ENCODE assay signal across 25 cellular contexts in the genomic region with DNA sequence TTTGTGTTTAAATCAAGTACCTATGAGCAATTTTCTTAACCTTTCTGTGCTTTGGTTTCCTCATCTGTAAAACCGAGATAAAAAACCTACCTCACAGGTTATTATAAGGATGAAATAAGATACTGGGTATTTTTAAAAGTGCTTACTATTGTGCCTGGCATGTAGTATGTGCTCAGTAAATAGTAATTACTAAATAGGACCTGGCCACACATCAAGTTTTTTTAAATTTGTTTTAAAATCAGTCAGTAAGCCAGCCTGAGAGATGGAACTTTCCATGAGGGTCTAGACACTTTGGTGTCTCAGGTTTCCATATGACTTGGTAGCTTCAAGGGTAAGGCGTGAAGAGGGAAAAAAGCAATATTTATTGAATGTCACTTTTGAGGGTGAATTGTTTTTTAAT. TPM values are rescaled to one million over a fixed set of nuclear protein-coding genes. Genes with fewer than 3 reads are reported as not detected.
DNase-seq lines count a peak whose midpoint lies in the region; ATAC-seq and TF ChIP-seq lines count a peak whose summit lies in the region.
"Had no signal": no experiment of that assay in that cellular context is flagged by ENCODE, and none has a peak within 500 bp of the region (broad histone marks: within the 10 kb centered on the region; RNA-seq: fewer than 3 reads in every experiment).

No MANE protein-coding gene starts in this region.

- no peak for DNase-seq in SK-N-SH
- no peak for DNase-seq in activated T-cell treated with anti-CD3 and anti-CD28 coated beads, Interleukin-2, amount 50 U/mL, for 72 hours
- DNase-seq in activated T-cell treated with anti-CD3 and anti-CD28 coated beads, Interleukin-2, amount 50 U/mL, for 48 hours = no peak
- DNase-seq in activated T-helper 1 cell treated with anti-CD3 and anti-CD28 coated beads, Interleukin-12 subunit alpha, Interleukin-12 subunit beta, Interleukin-2, Interleukin-4 antibody, amounts not matched to agents 30 ng/mL and 10 ng/mL and 1 ng/mL, durations not matched to agents 14 hours and 24 hours and 36 hours (ENCODE audit: low spot score) = no peak
- DNase-seq in stimulated activated naive CD8-positive, alpha-beta T cell treated with anti-CD3 and anti-CD28 coated beads, Interleukin-15, Interleukin-2, amounts not matched to agents 100 U/mL and 50 U/mL, for 24 hours = no peak
- no peak for DNase-seq in OCI-M2 (lab: John Stamatoyannopoulos, UW; ENCODE audit: unreplicated experiment)
- DNase-seq in NCI-H82 (lab: John Stamatoyannopoulos, UW) = no peak
- DNase-seq: 8988T; Caco-2; CD4-positive, alpha-beta memory T cell; DMS 273 treated with DMSO at 0.1 percent for 48 hours; DMS79 treated with DMSO at 0.1 percent for 48 hours; H9; KBM-7; MM.1S; NCI-H1048; NCI-H1417 treated with DMSO at 0.1 percent for 48 hours; NCI-H187; NCI-H446; NCI-H526 had no signal

- H3K4me1 ChIP-seq in SK-N-SH (ENCODE audit: control insufficient read depth in 1 of 2, insufficient read depth in 2 of 2, low read depth in 1 of 2, low read length in 1 of 2) = peaks cover 4 to 19% of the 10 kb centered on the region in 2 experiments; a peak in 3 of 4 replicates

- ATAC-seq in SK-N-SH treated with all-trans-retinoic acid at 6 μM for 48 hours = no peak
- ATAC-seq in activated T-cell treated with anti-CD3 and anti-CD28 coated beads, Interleukin-2, amount 50 U/mL, for 72 hours (replicated peaks in 1 of 2) = peak; percentile 54 to 62
- peak; percentile 44 for ATAC-seq in stimulated activated naive CD8-positive, alpha-beta T cell treated with anti-CD3 and anti-CD28 coated beads, Interleukin-15, Interleukin-2, amounts not matched to agents 100 U/mL and 50 U/mL, for 24 hours
- ATAC-seq: GM12878, Panc1 had no signal

- CTCF ChIA-PET in SK-N-SH (lab: Yijun Ruan, JAX) = no interaction called here

- H3K79me2 ChIP-seq in SK-N-SH (ENCODE audit: insufficient read depth) = no peaks in the 10 kb centered on the region

- peaks cover 8% of the 10 kb centered on the region for H3F3A ChIP-seq in SK-N-SH (replicated peaks; ENCODE audit: insufficient read depth)

- H3K4me1 Mint-ChIP-seq in activated T-cell treated with anti-CD3 and anti-CD28 coated beads, Interleukin-2, amount 50 U/mL, for 72 hours (ENCODE audit: low read depth) = peaks cover 65% of the 10 kb centered on the region
- peaks cover 41% of the 10 kb centered on the region for H3K4me1 Mint-ChIP-seq in activated T-helper 1 cell treated with anti-CD3 and anti-CD28 coated beads, Interleukin-12 subunit alpha, Interleukin-12 subunit beta, Interleukin-2, Interleukin-4 antibody, amounts not matched to agents 30 ng/mL and 10 ng/mL and 1 ng/mL, durations not matched to agents 14 hours and 24 hours and 36 hours (ENCODE audit: low read depth)

- no peaks in the 10 kb centered on the region for H3K9me2 ChIP-seq in SK-N-SH

- no peaks in the 10 kb centered on the region for H3K9me3 ChIP-seq in SK-N-SH
- H3K9me3 ChIP-seq: Caco-2 had no signal

- H2AFZ ChIP-seq in SK-N-SH (ENCODE audit: low read depth) = no peak overlapping the region

- peak overlapping the region in 1 of 2 experiments; percentile 16; a peak in 1 of 4 replicates for H3K27ac ChIP-seq in SK-N-SH (ENCODE audit: low read depth in 2 of 2, low read length in 1 of 2)
- H3K27ac ChIP-seq: BLaER1 treated with 17β-estradiol and CSF1 and Interleukin-3, amounts not matched to agents 10 nM and 100 nM; HL-60 had no signal

- peak overlapping the region; percentile 69 for H3K27ac Mint-ChIP-seq in activated T-cell treated with anti-CD3 and anti-CD28 coated beads, Interleukin-2, amount 50 U/mL, for 72 hours
- peak overlapping the region; percentile 18 for H3K27ac Mint-ChIP-seq in activated T-helper 1 cell treated with anti-CD3 and anti-CD28 coated beads, Interleukin-12 subunit alpha, Interleukin-12 subunit beta, Interleukin-2, Interleukin-4 antibody, amounts not matched to agents 30 ng/mL and 10 ng/mL and 1 ng/mL, durations not matched to agents 14 hours and 24 hours and 36 hours
- H3K27ac Mint-ChIP-seq: CD4-positive, alpha-beta memory T cell; H9 had no signal

- no peaks in the 10 kb centered on the region for H3K36me3 ChIP-seq in SK-N-SH (replicated peaks in 1 of 2; ENCODE audit: control insufficient read depth in 1 of 2, insufficient read depth in 2 of 2, low read length in 1 of 2)
- H3K36me3 ChIP-seq: BLaER1 treated with 17β-estradiol and CSF1 and Interleukin-3, amounts not matched to agents 10 nM and 100 nM had no signal

- intact Hi-C loops in activated T-helper 1 cell treated with anti-CD3 and anti-CD28 coated beads, Interleukin-12 subunit alpha, Interleukin-12 subunit beta, Interleukin-2, Interleukin-4 antibody, amounts not matched to agents 30 ng/mL and 10 ng/mL and 1 ng/mL, durations not matched to agents 14 hours and 24 hours and 36 hours (cut with micrococcal nuclease) = loop anchor here (10.0 kb wide), 1 partner anchor 317 kb away; the partner anchor contains the start of gene PPP2R5A

- peaks cover 57% of the 10 kb centered on the region for H3K27me3 Mint-ChIP-seq in activated T-cell treated with anti-CD3 and anti-CD28 coated beads, Interleukin-2, amount 50 U/mL, for 72 hours (ENCODE audit: low read depth)
- peaks cover 38% of the 10 kb centered on the region for H3K27me3 Mint-ChIP-seq in activated T-helper 1 cell treated with anti-CD3 and anti-CD28 coated beads, Interleukin-12 subunit alpha, Interleukin-12 subunit beta, Interleukin-2, Interleukin-4 antibody, amounts not matched to agents 30 ng/mL and 10 ng/mL and 1 ng/mL, durations not matched to agents 14 hours and 24 hours and 36 hours (ENCODE audit: insufficient read depth)

- peaks cover 0 to 1% of the 10 kb centered on the region in 2 donors for H3K36me3 Mint-ChIP-seq in activated T-cell treated with anti-CD3 and anti-CD28 coated beads, Interleukin-2, amount 50 U/mL, for 72 hours (ENCODE audit: insufficient read depth in 2 of 2)
- peaks cover 5% of the 10 kb centered on the region for H3K36me3 Mint-ChIP-seq in activated T-helper 1 cell treated with anti-CD3 and anti-CD28 coated beads, Interleukin-12 subunit alpha, Interleukin-12 subunit beta, Interleukin-2, Interleukin-4 antibody, amounts not matched to agents 30 ng/mL and 10 ng/mL and 1 ng/mL, durations not matched to agents 14 hours and 24 hours and 36 hours (ENCODE audit: low read depth)
- H3K36me3 Mint-ChIP-seq: CD4-positive, alpha-beta memory T cell had no signal

- H3K9me3 Mint-ChIP-seq in activated T-cell treated with anti-CD3 and anti-CD28 coated beads, Interleukin-2, amount 50 U/mL, for 72 hours = no peaks in the 10 kb centered on the region
- no peaks in the 10 kb centered on the region for H3K9me3 Mint-ChIP-seq in activated T-helper 1 cell treated with anti-CD3 and anti-CD28 coated beads, Interleukin-12 subunit alpha, Interleukin-12 subunit beta, Interleukin-2, Interleukin-4 antibody, amounts not matched to agents 30 ng/mL and 10 ng/mL and 1 ng/mL, durations not matched to agents 14 hours and 24 hours and 36 hours
- H3K9me3 Mint-ChIP-seq: CD4-positive, alpha-beta memory T cell; H9 had no signal

- H4K20me1 ChIP-seq in SK-N-SH (ENCODE audit: insufficient read depth) = no peaks in the 10 kb centered on the region

- no peak overlapping the region for H3K4me2 ChIP-seq in SK-N-SH
- H3K4me2 ChIP-seq: BLaER1 treated with 17β-estradiol and CSF1 and Interleukin-3, amounts not matched to agents 10 nM and 100 nM had no signal

- no peak for TF ChIP-seq RAD21 in SK-N-SH (IDR thresholded peaks at IDR 0.05; ENCODE audit: low read length)

- peaks cover 31% of the 10 kb centered on the region for H3K27me3 ChIP-seq in SK-N-SH (ENCODE audit: insufficient read depth)

- no peak for TF ChIP-seq EP300 in SK-N-SH (IDR thresholded peaks at IDR 0.05; ENCODE audit: borderline replicate concordance in 1 of 2, low read depth in 1 of 2, low read length in 1 of 2)

- POLR2A ChIA-PET in SK-N-SH (lab: Yijun Ruan, JAX) = no interaction called here

- H3K4me3 ChIP-seq in SK-N-SH (ENCODE audit: low read depth in 2 of 2, low read length in 1 of 2) = no peak overlapping the region
- H3K4me3 ChIP-seq: BLaER1 treated with 17β-estradiol and CSF1 and Interleukin-3, amounts not matched to agents 10 nM and 100 nM; GM12878 had no signal

- 75% methylated on average over 2 of the region's 2 CpGs for WGBS in SK-N-SH (ENCODE audit: low lambda C conversion rate)

- peak overlapping the region; percentile 47 to 75 for H3K4me3 Mint-ChIP-seq in activated T-cell treated with anti-CD3 and anti-CD28 coated beads, Interleukin-2, amount 50 U/mL, for 72 hours
- H3K4me3 Mint-ChIP-seq in activated T-helper 1 cell treated with anti-CD3 and anti-CD28 coated beads, Interleukin-12 subunit alpha, Interleukin-12 subunit beta, Interleukin-2, Interleukin-4 antibody, amounts not matched to agents 30 ng/mL and 10 ng/mL and 1 ng/mL, durations not matched to agents 14 hours and 24 hours and 36 hours = no peak overlapping the region
- H3K4me3 Mint-ChIP-seq: CD4-positive, alpha-beta memory T cell; H9 had no signal

- H3K9ac ChIP-seq in SK-N-SH = no peak overlapping the region
- H3K9ac ChIP-seq: BLaER1 treated with 17β-estradiol and CSF1 and Interleukin-3, amounts not matched to agents 10 nM and 100 nM had no signal

- TF ChIP-seq CTCF in SK-N-SH (IDR thresholded peaks at IDR 0.05) = no peak

TF ChIP-seq in SK-N-SH, 30 proteins besides CTCF, POLR2A, EP300 and RAD21 (continues in another document):
- no peak for TF ChIP-seq USF2 (IDR thresholded peaks at IDR 0.05; ENCODE audit: borderline replicate concordance, low read depth, low read length)

TF ChIP-seq in SK-N-SH treated with all-trans-retinoic acid at 6 μM for 48 hours, 23 proteins besides CTCF, POLR2A, EP300 and RAD21 (continues in another document):
- TF ChIP-seq TCF4 (CRISPR knock-in tag; IDR thresholded peaks at IDR 0.05; ENCODE audit: borderline replicate concordance) (no peak), OSR1 (CRISPR knock-in tag; IDR thresholded peaks at IDR 0.05) (no peak), TOX (CRISPR knock-in tag; IDR thresholded peaks at IDR 0.05; ENCODE audit: borderline replicate concordance) (no peak), ARNTL (CRISPR knock-in tag; IDR thresholded peaks at IDR 0.05; ENCODE audit: borderline replicate concordance, low read depth) (no peak), PPARA (CRISPR knock-in tag; IDR thresholded peaks at IDR 0.05; ENCODE audit: borderline replicate concordance) (no peak), ZFP30 (CRISPR knock-in tag; IDR thresholded peaks at IDR 0.05) (no peak), BACH2 (CRISPR knock-in tag; IDR thresholded peaks at IDR 0.05; ENCODE audit: borderline replicate concordance) (no peak)

RNA-seq across cellular contexts. Expression of gene ATF3, which starts 7.0 kb away (rescaled TPM):
- polyA plus RNA-seq in SK-N-SH (2012; rRNA removed) = 29.7 TPM in 2 replicates
- 16.4 and 25.6 TPM in 2 replicates for polyA plus RNA-seq in SK-N-SH (2012; cell fraction: cytosol; rRNA removed)
- 75.2 and 130 TPM in 2 replicates for polyA plus RNA-seq in SK-N-SH (2012; cell fraction: nucleus; rRNA removed)
- 100 to 1,000 TPM in 1 of 2 donors, 10 to 100 TPM in 1; 96.3 to 107 TPM for total RNA-seq in activated T-cell treated with anti-CD3 and anti-CD28 coated beads, Interleukin-2, amount 50 U/mL, for 72 hours
- total RNA-seq in activated T-helper 1 cell treated with anti-CD3 and anti-CD28 coated beads, Interleukin-12 subunit alpha, Interleukin-12 subunit beta, Interleukin-2, Interleukin-4 antibody, amounts not matched to agents 30 ng/mL and 10 ng/mL and 1 ng/mL, durations not matched to agents 14 hours and 24 hours and 36 hours = 23.0 and 23.3 TPM in 2 replicates
